9 cellular contexts compared by ENCODE assay signal in the genomic region with DNA sequence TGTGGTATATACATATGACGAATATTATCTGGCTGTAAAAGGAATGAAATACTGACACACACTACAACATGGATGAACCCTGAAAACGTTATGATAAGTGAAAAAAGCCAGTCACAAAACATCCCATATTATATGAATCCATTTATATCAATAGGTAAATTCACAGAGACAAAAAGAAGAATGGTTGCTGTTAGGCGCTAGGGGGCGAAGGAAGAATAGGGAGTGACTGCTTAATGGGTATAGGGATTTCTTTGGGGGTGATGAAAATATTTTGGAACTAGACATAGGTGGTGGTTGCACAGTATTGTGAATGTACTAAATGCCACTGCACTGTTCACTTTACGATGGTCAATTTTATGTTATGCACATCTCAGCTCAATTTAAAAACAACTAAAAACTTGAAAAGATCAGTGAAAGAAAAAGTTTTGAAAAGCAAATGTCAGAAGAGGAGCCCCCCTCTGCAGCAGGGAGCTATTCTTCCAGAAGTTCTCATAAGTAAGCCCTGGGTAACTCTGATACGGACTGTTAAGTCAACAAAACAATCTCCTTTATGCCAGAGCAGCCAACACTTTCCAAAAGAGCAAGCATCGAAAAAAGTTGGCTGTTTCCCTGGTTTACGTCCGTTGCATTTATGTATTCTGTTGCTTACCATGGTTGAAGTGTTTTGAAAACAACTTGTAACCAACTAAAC.
A peak's percentile ranks its signal among the peaks of the same experiment; 100 is the strongest.
DNase-seq lines count a peak whose midpoint lies in the region; ATAC-seq and TF ChIP-seq lines count a peak whose summit lies in the region.
"Had no signal": no experiment of that assay in that cellular context is flagged by ENCODE, and none has a peak within 500 bp of the region (broad histone marks: within the 10 kb centered on the region; RNA-seq: fewer than 3 reads in every experiment).

No MANE protein-coding gene starts in this region.

- no peak for DNase-seq in activated T-cell treated with anti-CD3 and anti-CD28 coated beads, Interleukin-2, amount 50 U/mL, for 24 hours
- no peak for DNase-seq in activated T-cell treated with anti-CD3 and anti-CD28 coated beads, Interleukin-2, amount 50 U/mL, for 48 hours
- DNase-seq in activated CD8-positive, alpha-beta T cell treated with anti-CD3 and anti-CD28 coated beads, Interleukin-2, amount 10 ng/mL, durations not matched to agents 7 days and 5 days, result no peak
- no peak for DNase-seq in immature natural killer cell
- DNase-seq in transverse colon, result no peak
- no peak for DNase-seq in NCI-H2107 treated with DMSO at 0.1 percent for 48 hours (lab: John Stamatoyannopoulos, UW; ENCODE audit: unreplicated experiment)
- no peak for DNase-seq in central memory CD4-positive, alpha-beta T cell
- DNase-seq in G401 (ENCODE audit: low spot score), result no peak
- DNase-seq: pancreas had no signal

- in situ Hi-C loops in transverse colon (cut with MboI; ENCODE audit: low pct_ligation_motif_present in 1 of 4, low pct_unique_long_range_greater_than_20kb in 1 of 4, low sequenced_read_pairs in 3 of 4) (no loop called here), G401 (cut with HindIII; ENCODE audit: low sequenced_read_pairs) (no loop called here)

- H3K36me3 ChIP-seq in transverse colon, result no peaks in the 10 kb centered on the region
- H3K36me3 ChIP-seq: pancreas had no signal

- no peaks in the 10 kb centered on the region for H3K9me3 ChIP-seq in transverse colon
- H3K9me3 ChIP-seq: pancreas had no signal

- POLR2A ChIA-PET in activated CD8-positive, alpha-beta T cell treated with anti-CD3 and anti-CD28 coated beads, Interleukin-2, amount 10 ng/mL, durations not matched to agents 7 days and 5 days (lab: Charles Lee), result no interaction called here

- TF ChIP-seq EP300 in transverse colon (IDR thresholded peaks at IDR 0.05; ENCODE audit: low read depth), result no peak

- WGBS in transverse colon (ENCODE audit: low coverage in 1 of 2), 2 donors, result 56 to 61% methylated on average over 2 to 9 of the region's 9 CpGs

- peaks cover 4% of the 10 kb centered on the region for H3K9me3 Mint-ChIP-seq in activated T-cell treated with anti-CD3 and anti-CD28 coated beads, Interleukin-2, amount 50 U/mL, for 24 hours
- H3K9me3 Mint-ChIP-seq in activated CD8-positive, alpha-beta T cell treated with anti-CD3 and anti-CD28 coated beads, Interleukin-2, amount 10 ng/mL, durations not matched to agents 7 days and 5 days (ENCODE audit: insufficient read depth), result no peaks in the 10 kb centered on the region
- no peaks in the 10 kb centered on the region for H3K9me3 Mint-ChIP-seq in immature natural killer cell

- no peak for TF ChIP-seq POLR2A in transverse colon (IDR thresholded peaks at IDR 0.05)

- CTCF ChIA-PET in activated CD8-positive, alpha-beta T cell treated with anti-CD3 and anti-CD28 coated beads, Interleukin-2, amount 10 ng/mL, durations not matched to agents 7 days and 5 days (lab: Charles Lee), result interaction anchor here (1.8 to 3.4 kb wide), 2 partner anchors 15 to 527 kb away, joined by 11 to 15 read pairs; no protein-coding TSS in a partner anchor

- no peak for ATAC-seq in activated CD8-positive, alpha-beta T cell treated with anti-CD3 and anti-CD28 coated beads, Interleukin-2, amount 10 ng/mL, durations not matched to agents 7 days and 5 days

- H3K4me3 ChIP-seq in transverse colon, result no peak overlapping the region
- H3K4me3 ChIP-seq: pancreas had no signal

- peaks cover 67% of the 10 kb centered on the region for H3K27me3 Mint-ChIP-seq in activated T-cell treated with anti-CD3 and anti-CD28 coated beads, Interleukin-2, amount 50 U/mL, for 24 hours
- no peaks in the 10 kb centered on the region for H3K27me3 Mint-ChIP-seq in activated CD8-positive, alpha-beta T cell treated with anti-CD3 and anti-CD28 coated beads, Interleukin-2, amount 10 ng/mL, durations not matched to agents 7 days and 5 days (ENCODE audit: low read depth)
- H3K27me3 Mint-ChIP-seq in immature natural killer cell (ENCODE audit: low read depth in 3 of 3), result peaks cover 2 to 17% (median 3%) of the 10 kb centered on the region in 3 donors

- no peak for TF ChIP-seq CTCF in transverse colon (IDR thresholded peaks at IDR 0.05)

- peak overlapping the region; percentile 53 to 70 (median 64) for H3K27ac ChIP-seq in transverse colon

- H3K4me3 Mint-ChIP-seq in activated T-cell treated with anti-CD3 and anti-CD28 coated beads, Interleukin-2, amount 50 U/mL, for 24 hours, result peak overlapping the region; percentile 68
- H3K4me3 Mint-ChIP-seq in activated CD8-positive, alpha-beta T cell treated with anti-CD3 and anti-CD28 coated beads, Interleukin-2, amount 10 ng/mL, durations not matched to agents 7 days and 5 days, result peak overlapping the region; percentile 60
- H3K4me3 Mint-ChIP-seq in immature natural killer cell, result peak overlapping the region; percentile 58 to 85 (median 70)

- no peaks in the 10 kb centered on the region for H3K4me1 ChIP-seq in transverse colon
- H3K4me1 ChIP-seq: pancreas had no signal

- intact Hi-C loops in transverse colon (cut with DNase I; ENCODE audit: low total_unique reads), result no loop called here

- peaks cover 25% of the 10 kb centered on the region for H3K4me1 Mint-ChIP-seq in activated T-cell treated with anti-CD3 and anti-CD28 coated beads, Interleukin-2, amount 50 U/mL, for 24 hours (ENCODE audit: low read depth)
- H3K4me1 Mint-ChIP-seq in activated CD8-positive, alpha-beta T cell treated with anti-CD3 and anti-CD28 coated beads, Interleukin-2, amount 10 ng/mL, durations not matched to agents 7 days and 5 days (ENCODE audit: low read depth), result peaks cover 25% of the 10 kb centered on the region
- peaks cover 25 to 29% of the 10 kb centered on the region in 2 donors for H3K4me1 Mint-ChIP-seq in immature natural killer cell

- no peaks in the 10 kb centered on the region for H3K36me3 Mint-ChIP-seq in activated T-cell treated with anti-CD3 and anti-CD28 coated beads, Interleukin-2, amount 50 U/mL, for 24 hours (ENCODE audit: low read depth)
- H3K36me3 Mint-ChIP-seq in activated CD8-positive, alpha-beta T cell treated with anti-CD3 and anti-CD28 coated beads, Interleukin-2, amount 10 ng/mL, durations not matched to agents 7 days and 5 days (ENCODE audit: low read depth), result peaks cover 3% of the 10 kb centered on the region
- H3K36me3 Mint-ChIP-seq in immature natural killer cell, result peaks cover 0 to 4% (median 0%) of the 10 kb centered on the region in 3 donors

- H3K27ac Mint-ChIP-seq in activated T-cell treated with anti-CD3 and anti-CD28 coated beads, Interleukin-2, amount 50 U/mL, for 24 hours, result peak overlapping the region; percentile 82
- peak overlapping the region; percentile 80 for H3K27ac Mint-ChIP-seq in activated CD8-positive, alpha-beta T cell treated with anti-CD3 and anti-CD28 coated beads, Interleukin-2, amount 10 ng/mL, durations not matched to agents 7 days and 5 days
- peak overlapping the region; percentile 90 to 98 (median 96) for H3K27ac Mint-ChIP-seq in immature natural killer cell

- H3K27me3 ChIP-seq in transverse colon, result no peaks in the 10 kb centered on the region
